11 cellular contexts compared by ENCODE assay signal in the genomic region with DNA sequence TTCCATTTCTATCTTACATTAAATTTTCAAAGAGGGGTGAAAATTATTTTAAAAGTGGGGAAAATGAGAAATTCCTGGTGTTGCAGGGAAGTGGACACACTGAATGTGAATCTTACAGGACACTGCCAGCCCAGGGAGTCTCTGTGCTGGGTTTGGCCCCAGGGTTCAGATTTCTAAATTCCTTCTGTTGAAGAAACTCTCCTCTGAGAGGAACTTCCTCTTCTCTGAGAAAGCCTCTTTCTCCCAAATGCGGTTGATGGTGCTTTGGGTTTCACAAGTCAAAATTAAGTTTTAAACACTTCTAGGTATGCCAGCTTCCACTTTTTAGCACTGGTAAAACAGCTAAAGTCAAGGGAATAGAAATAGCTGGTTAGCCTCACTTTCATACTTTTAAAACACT.
DNase-seq lines count a peak whose midpoint lies in the region; ATAC-seq lines count a peak whose summit lies in the region.
"Had no signal": no experiment of that assay in that cellular context is flagged by ENCODE, and none has a peak within 500 bp of the region (broad histone marks: within the 10 kb centered on the region; RNA-seq: fewer than 3 reads in every experiment).

No MANE protein-coding gene starts in this region.

- H3K9me3 Mint-ChIP-seq in central memory CD8-positive, alpha-beta T cell, result no peaks in the 10 kb centered on the region

- ATAC-seq in central memory CD8-positive, alpha-beta T cell (replicated peaks; ENCODE audit: extremely low read depth, poor library complexity, severe bottlenecking), result no peak
- ATAC-seq in HG03097 (IDR thresholded peaks at IDR 0.05; ENCODE audit: low FRiP score, unreplicated experiment) (no peak), HG02763 (IDR thresholded peaks at IDR 0.05; ENCODE audit: unreplicated experiment) (no peak)

- peak overlapping the region; percentile 57 for H3K4me3 Mint-ChIP-seq in central memory CD8-positive, alpha-beta T cell
- H3K4me3 Mint-ChIP-seq: memory B cell had no signal

- no peaks in the 10 kb centered on the region for H3K4me1 Mint-ChIP-seq in central memory CD8-positive, alpha-beta T cell
- H3K4me1 Mint-ChIP-seq: memory B cell had no signal

- H3K27me3 Mint-ChIP-seq in central memory CD8-positive, alpha-beta T cell, result no peaks in the 10 kb centered on the region
- H3K27me3 Mint-ChIP-seq: memory B cell had no signal

- H3K27ac Mint-ChIP-seq in central memory CD8-positive, alpha-beta T cell (ENCODE audit: low read depth), result peak overlapping the region; percentile 69
- H3K27ac Mint-ChIP-seq: memory B cell had no signal

- DNase-seq in CD1c-positive myeloid dendritic cell (ENCODE audit: extremely low spot score) (peak; percentile 7), ELF-1 (ENCODE audit: low read depth, low spot score) (peak; percentile 16), MV-4-11 (lab: John Stamatoyannopoulos, UW) (peak; percentile 91), GOT3 (lab: John Stamatoyannopoulos, UW) (no peak), glomerular visceral epithelial cell (ENCODE audit: extremely low spot score) (no peak)
- DNase-seq in central memory CD8-positive, alpha-beta T cell (ENCODE audit: low spot score in 2 of 2), result no peak
- DNase-seq: anterior cingulate cortex, PC-9 had no signal

- H3K36me3 Mint-ChIP-seq in central memory CD8-positive, alpha-beta T cell (ENCODE audit: insufficient read depth), result no peaks in the 10 kb centered on the region
- H3K36me3 Mint-ChIP-seq: memory B cell had no signal

Comparison
In these comparisons a context has a peak if more than half of its experiments do, and no peak if none do; other contexts are left out.
1. DNase-seq: peak in CD1c-positive myeloid dendritic cell (single experiment), ELF-1 (single experiment) and MV-4-11 (single experiment); none in central memory CD8-positive, alpha-beta T cell (0 of 2), GOT3 (single experiment) and glomerular visceral epithelial cell (single experiment).